In the genomic region with DNA sequence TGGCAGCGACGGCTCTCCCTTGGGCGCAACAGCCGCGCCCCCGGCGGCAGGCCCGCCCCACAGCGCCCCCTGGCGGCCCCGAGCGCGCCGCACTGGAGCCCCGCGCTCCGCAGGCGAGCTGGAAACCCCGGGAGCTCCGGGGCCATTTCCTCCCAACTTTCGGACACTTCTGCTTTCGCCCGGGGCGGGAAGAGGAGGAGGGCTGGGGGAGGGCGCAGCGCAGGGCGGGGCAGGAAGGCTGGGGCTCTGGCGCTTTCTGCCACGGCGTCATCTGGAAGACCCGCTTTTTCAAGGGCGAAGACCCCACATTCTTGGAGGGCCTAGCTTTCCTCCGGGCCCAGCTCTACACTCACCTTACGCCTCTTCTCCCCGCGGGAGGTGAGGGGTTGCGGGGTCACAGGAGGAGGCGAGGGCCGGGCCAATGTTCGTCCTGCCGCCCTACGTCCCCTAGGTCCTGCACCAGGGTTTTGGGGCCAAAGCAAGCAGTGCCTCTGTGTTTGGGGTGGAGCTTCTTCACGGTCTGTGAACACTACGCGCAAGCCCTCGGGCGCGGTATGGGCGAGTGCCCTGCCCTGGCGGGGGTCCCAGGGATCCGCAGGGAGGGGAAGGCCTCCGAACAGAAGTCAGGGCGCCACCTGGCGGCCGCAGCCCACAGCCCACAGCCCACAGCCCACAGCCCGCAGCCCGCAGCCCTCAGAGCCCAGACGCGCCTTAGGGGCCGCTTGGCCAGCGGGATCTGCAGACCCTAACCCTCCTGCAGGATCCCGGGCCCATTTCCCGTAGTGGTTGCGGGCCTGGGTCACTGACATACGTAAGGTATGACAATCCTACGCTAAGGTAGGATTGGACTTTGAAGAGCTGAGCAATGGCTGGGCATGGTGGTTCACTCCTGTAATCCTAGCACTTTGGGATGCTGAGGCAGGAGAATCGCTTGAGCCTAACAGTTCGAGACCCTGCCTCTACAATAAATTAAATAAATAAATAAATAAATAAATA, we compare ENCODE assay signal across 8 cellular contexts. TPM values are rescaled to one million over a fixed set of nuclear protein-coding genes. Genes with fewer than 3 reads are reported as not detected.
DNase-seq lines count a peak whose midpoint lies in the region; ATAC-seq and TF ChIP-seq lines count a peak whose summit lies in the region.

No MANE protein-coding gene starts in this region.

- ATAC-seq in HG02840 (IDR thresholded peaks at IDR 0.05; ENCODE audit: low FRiP score, unreplicated experiment), result peak; percentile 82
- peak; percentile 97 for ATAC-seq in left ventricle myocardium superior
- ATAC-seq in psoas muscle, result peak; percentile 96 to 98 (median 97)

- peak; percentile 89 for TF ChIP-seq CTCF in GM12875 (IDR thresholded peaks at IDR 0.05; ENCODE audit: borderline replicate concordance, insufficient read depth, low read depth, low read length)
- peak; percentile 98 for TF ChIP-seq CTCF in psoas muscle (IDR thresholded peaks at IDR 0.05)

- H3K36me3 ChIP-seq in psoas muscle (ENCODE audit: insufficient read depth in 1 of 2, low read depth in 1 of 2) (no peaks in the 10 kb centered on the region), urinary bladder (ENCODE audit: insufficient read depth) (no peaks in the 10 kb centered on the region)

- intact Hi-C loops in left ventricle myocardium superior (cut with micrococcal nuclease), result loop anchor here (5.0 to 10.0 kb wide), 3 partner anchors 81 to 318 kb away; a partner anchor contains a TSS
- intact Hi-C loops in psoas muscle (cut with DNase I), result loop anchor here (1.0 to 10.0 kb wide), 6 partner anchors 82 to 501 kb away; a partner anchor contains a TSS

- H3K27me3 ChIP-seq in psoas muscle (ENCODE audit: insufficient read depth in 3 of 3, low read length in 2 of 3), result no peaks in the 10 kb centered on the region

- peak; percentile 23 for DNase-seq in NCI-H1417 treated with DMSO at 0.1 percent for 48 hours (lab: John Stamatoyannopoulos, UW)
- peak; percentile 55 to 79 (median 69) for DNase-seq in T-helper 1 cell
- peak; percentile 73 for DNase-seq in amniotic stem cell (lab: John Stamatoyannopoulos, UW)
- peak; percentile 98 for DNase-seq in left ventricle myocardium superior
- peak; percentile 95 to 98 for DNase-seq in psoas muscle

- H3K27ac ChIP-seq in psoas muscle, result peak overlapping the region; percentile 94
- peak overlapping the region; percentile 90 for H3K27ac ChIP-seq in urinary bladder (ENCODE audit: low read depth)

- 2 to 4% (median 3%) methylated on average over 42 to 68 of the region's 68 CpGs for WGBS in psoas muscle, 3 donors
- 2% methylated on average over 68 of the region's 68 CpGs for WGBS in urinary bladder

- no peaks in the 10 kb centered on the region for H3K9me3 ChIP-seq in psoas muscle

- H3K4me3 ChIP-seq in GM12875 (ENCODE audit: low read depth, low read length) (peak overlapping the region; percentile 65), psoas muscle (peak overlapping the region; percentile 81), urinary bladder (ENCODE audit: low read depth, low read length) (peak overlapping the region; percentile 58)

- H3K4me1 ChIP-seq in psoas muscle, result no peaks in the 10 kb centered on the region
- H3K4me1 ChIP-seq in urinary bladder (ENCODE audit: insufficient read depth), result no peaks in the 10 kb centered on the region

RNA-seq across cellular contexts. Expression of a gene that starts 31.1 kb away (rescaled TPM):
- total RNA-seq in left ventricle myocardium superior, result not detected
- under 1 TPM in 2 of 4 donors, not detected in 2; 0.38 to 0.39 TPM for total RNA-seq in psoas muscle
- polyA plus RNA-seq in psoas muscle, result under 1 TPM in 2 of 3 donors, not detected in 1; 0.01 to 0.05 TPM
- not detected for total RNA-seq in urinary bladder
- not detected for polyA plus RNA-seq in urinary bladder

RNA-seq across cellular contexts. Expression of a gene that starts 31.2 kb away (rescaled TPM):
- total RNA-seq in left ventricle myocardium superior (not detected), psoas muscle (under 1 TPM in 1 of 4 donors, not detected in 3; 0.14 TPM), urinary bladder (not detected)
- polyA plus RNA-seq in psoas muscle (under 1 TPM in 1 of 3 donors, not detected in 2; 0.06 TPM), urinary bladder (not detected)

Comparison
In these comparisons a context has a peak if more than half of its experiments do, and no peak if none do; other contexts are left out.
1. Peak in every context shown above with its lines: DNase-seq, ATAC-seq, H3K4me3 ChIP-seq and H3K27ac ChIP-seq.
2. DNase-seq: peak in every context shown above with its lines; median percentile 98 in left ventricle myocardium superior; 96 in psoas muscle; 73 in amniotic stem cell; 69 in T-helper 1 cell; 23 in NCI-H1417 treated with DMSO at 0.1 percent for 48 hours.